In genomic region chr17:77101521-77102410, GRCh38 we compare ENCODE assay signal across 1 cellular context.
A peak's percentile ranks its signal among the peaks of the same experiment; 100 is the strongest.
TF ChIP-seq lines count a peak whose summit lies in the region.

No MANE protein-coding gene starts in this region.

TF ChIP-seq in HepG2, 621 proteins besides CTCF, POLR2A, EP300 and RAD21 (continued from another document and continues in another):
- TF ChIP-seq GPN1 (CRISPR knock-in tag; IDR thresholded peaks at IDR 0.05; ENCODE audit: borderline replicate concordance): no peak
- peak; percentile 24; the same call in 1 of the 2 replicates for TF ChIP-seq FOSL2 (CRISPR knock-in tag; IDR thresholded peaks at IDR 0.05)
- no peak for TF ChIP-seq KLF12 (CRISPR knock-in tag; IDR thresholded peaks at IDR 0.05; ENCODE audit: borderline replicate concordance)
- peak; percentile 25; the same call in 1 of the 2 replicates for TF ChIP-seq KDM6A (CRISPR knock-in tag; IDR thresholded peaks at IDR 0.05; ENCODE audit: low read depth)
- no peak for TF ChIP-seq ZNF83 (CRISPR knock-in tag; IDR thresholded peaks at IDR 0.05; ENCODE audit: borderline replicate concordance)
- TF ChIP-seq JARID2 (CRISPR knock-in tag; IDR thresholded peaks at IDR 0.05; ENCODE audit: insufficient replicate concordance): no peak
- no peak for TF ChIP-seq MTA3 (CRISPR knock-in tag; IDR thresholded peaks at IDR 0.05)
- TF ChIP-seq, protein P1, sequence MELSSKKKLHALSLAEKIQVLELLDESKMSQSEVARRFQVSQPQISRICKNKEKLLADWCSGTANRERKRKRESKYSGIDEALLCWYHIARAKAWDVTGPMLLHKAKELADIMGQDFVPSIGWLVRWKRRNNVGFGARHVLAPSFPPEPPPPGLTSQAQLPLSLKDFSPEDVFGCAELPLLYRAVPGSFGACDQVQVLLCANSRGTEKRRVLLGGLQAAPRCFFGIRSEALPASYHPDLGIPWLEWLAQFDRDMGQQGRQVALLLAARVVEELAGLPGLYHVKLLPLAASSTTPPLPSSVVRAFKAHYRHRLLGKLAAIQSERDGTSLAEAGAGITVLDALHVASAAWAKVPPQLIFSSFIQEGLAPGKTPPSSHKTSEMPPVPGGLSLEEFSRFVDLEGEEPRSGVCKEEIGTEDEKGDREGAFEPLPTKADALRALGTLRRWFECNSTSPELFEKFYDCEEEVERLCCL (CRISPR knock-in tag; IDR thresholded peaks at IDR 0.05; ENCODE audit: borderline replicate concordance): no peak
- peak; percentile 44; the same call in 1 of the 2 replicates for TF ChIP-seq MYC (CRISPR knock-in tag; IDR thresholded peaks at IDR 0.05; ENCODE audit: borderline replicate concordance)
- no peak for TF ChIP-seq AFF4 (CRISPR knock-in tag; IDR thresholded peaks at IDR 0.05)
- TF ChIP-seq, protein P2, sequence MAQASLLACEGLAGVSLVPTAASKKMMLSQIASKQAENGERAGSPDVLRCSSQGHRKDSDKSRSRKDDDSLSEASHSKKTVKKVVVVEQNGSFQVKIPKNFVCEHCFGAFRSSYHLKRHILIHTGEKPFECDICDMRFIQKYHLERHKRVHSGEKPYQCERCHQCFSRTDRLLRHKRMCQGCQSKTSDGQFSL (CRISPR knock-in tag; IDR thresholded peaks at IDR 0.05): no peak
- TF ChIP-seq SUZ12 (IDR thresholded peaks at IDR 0.05; ENCODE audit: low read depth, low read length): no peak
- TF ChIP-seq HOXA7 (CRISPR knock-in tag; IDR thresholded peaks at IDR 0.05): no peak
- TF ChIP-seq KLF9 (CRISPR knock-in tag; IDR thresholded peaks at IDR 0.05; ENCODE audit: low read depth): no peak
- TF ChIP-seq ATF7-NPFF (CRISPR knock-in tag; IDR thresholded peaks at IDR 0.05; ENCODE audit: low read depth): no peak
- no peak for TF ChIP-seq NFRKB (IDR thresholded peaks at IDR 0.05)
- TF ChIP-seq ZNF713 (CRISPR knock-in tag; IDR thresholded peaks at IDR 0.05): no peak
- TF ChIP-seq, protein P3, sequence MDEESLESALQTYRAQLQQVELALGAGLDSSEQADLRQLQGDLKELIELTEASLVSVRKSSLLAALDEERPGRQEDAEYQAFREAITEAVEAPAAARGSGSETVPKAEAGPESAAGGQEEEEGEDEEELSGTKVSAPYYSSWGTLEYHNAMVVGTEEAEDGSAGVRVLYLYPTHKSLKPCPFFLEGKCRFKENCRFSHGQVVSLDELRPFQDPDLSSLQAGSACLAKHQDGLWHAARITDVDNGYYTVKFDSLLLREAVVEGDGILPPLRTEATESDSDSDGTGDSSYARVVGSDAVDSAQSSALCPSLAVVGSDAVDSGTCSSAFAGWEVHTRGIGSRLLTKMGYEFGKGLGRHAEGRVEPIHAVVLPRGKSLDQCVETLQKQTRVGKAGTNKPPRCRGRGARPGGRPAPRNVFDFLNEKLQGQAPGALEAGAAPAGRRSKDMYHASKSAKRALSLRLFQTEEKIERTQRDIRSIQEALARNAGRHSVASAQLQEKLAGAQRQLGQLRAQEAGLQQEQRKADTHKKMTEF (CRISPR knock-in tag; IDR thresholded peaks at IDR 0.05): no peak
- TF ChIP-seq SCMH1 (CRISPR knock-in tag; IDR thresholded peaks at IDR 0.05; ENCODE audit: borderline replicate concordance): no peak
- no peak for TF ChIP-seq TAF15 (IDR thresholded peaks at IDR 0.05; ENCODE audit: low read depth, low read length, poor library complexity, severe bottlenecking)
- no peak for TF ChIP-seq ZNF20 (CRISPR knock-in tag; IDR thresholded peaks at IDR 0.05)
- no peak for TF ChIP-seq ZNF639 (CRISPR knock-in tag; conservative IDR thresholded peaks at IDR 0.05)
- 0 out of 2 replicates have a peak, but pooled peaks have one; percentile 37 for TF ChIP-seq ZFY (CRISPR knock-in tag; IDR thresholded peaks at IDR 0.05)
- no peak for TF ChIP-seq ZSCAN9 (CRISPR knock-in tag; IDR thresholded peaks at IDR 0.05; ENCODE audit: borderline replicate concordance)
- no peak for TF ChIP-seq ZNF674 (CRISPR knock-in tag; IDR thresholded peaks at IDR 0.05; ENCODE audit: low read depth)
- no peak for TF ChIP-seq HNRNPH1 (optimal IDR thresholded peaks at IDR 0.05; ENCODE audit: low read depth, low read length)
- no peak for TF ChIP-seq ZFX (CRISPR knock-in tag; IDR thresholded peaks at IDR 0.05; ENCODE audit: low read depth)
- TF ChIP-seq, protein P4, sequence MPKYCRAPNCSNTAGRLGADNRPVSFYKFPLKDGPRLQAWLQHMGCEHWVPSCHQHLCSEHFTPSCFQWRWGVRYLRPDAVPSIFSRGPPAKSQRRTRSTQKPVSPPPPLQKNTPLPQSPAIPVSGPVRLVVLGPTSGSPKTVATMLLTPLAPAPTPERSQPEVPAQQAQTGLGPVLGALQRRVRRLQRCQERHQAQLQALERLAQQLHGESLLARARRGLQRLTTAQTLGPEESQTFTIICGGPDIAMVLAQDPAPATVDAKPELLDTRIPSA (CRISPR knock-in tag; IDR thresholded peaks at IDR 0.05; ENCODE audit: borderline replicate concordance): no peak
- TF ChIP-seq ZFP90 (CRISPR knock-in tag; IDR thresholded peaks at IDR 0.05; ENCODE audit: borderline replicate concordance): no peak; the same call in 1 of the 2 replicates
- TF ChIP-seq PRPF4 (IDR thresholded peaks at IDR 0.05; ENCODE audit: low read depth, low read length, poor library complexity, severe bottlenecking): no peak
- TF ChIP-seq GFI1 (CRISPR knock-in tag; IDR thresholded peaks at IDR 0.05; ENCODE audit: borderline replicate concordance): no peak
- TF ChIP-seq PAWR (CRISPR knock-in tag; IDR thresholded peaks at IDR 0.05; ENCODE audit: borderline replicate concordance): no peak
- no peak for TF ChIP-seq ZNF138 (CRISPR knock-in tag; IDR thresholded peaks at IDR 0.05; ENCODE audit: low read depth)
- TF ChIP-seq AGO2 (optimal IDR thresholded peaks at IDR 0.05; ENCODE audit: low read depth, low read length): no peak
- no peak for TF ChIP-seq ZBTB39 (CRISPR knock-in tag; IDR thresholded peaks at IDR 0.05)
- TF ChIP-seq MTF2 (CRISPR knock-in tag; IDR thresholded peaks at IDR 0.05; ENCODE audit: borderline replicate concordance): no peak
- no peak for TF ChIP-seq MXD4 (CRISPR knock-in tag; IDR thresholded peaks at IDR 0.05)
- TF ChIP-seq FOXP1 (IDR thresholded peaks at IDR 0.05): no peak
- peak; percentile 39; the same call in 1 of the 2 replicates for TF ChIP-seq FOXP1 (CRISPR knock-in tag; IDR thresholded peaks at IDR 0.05)
- TF ChIP-seq TBX2 (CRISPR knock-in tag; IDR thresholded peaks at IDR 0.05; ENCODE audit: borderline replicate concordance): no peak; the same call in 1 of the 2 replicates
- no peak for TF ChIP-seq HES4 (CRISPR knock-in tag; IDR thresholded peaks at IDR 0.05; ENCODE audit: borderline replicate concordance)
- TF ChIP-seq RNF219 (CRISPR knock-in tag; IDR thresholded peaks at IDR 0.05): no peak
- no peak for TF ChIP-seq YY1 (IDR thresholded peaks at IDR 0.05; ENCODE audit: insufficient read depth, insufficient replicate concordance, low read depth, low read length)
- TF ChIP-seq ZNF143 (CRISPR knock-in tag; IDR thresholded peaks at IDR 0.05): no peak
- TF ChIP-seq, protein P5, sequence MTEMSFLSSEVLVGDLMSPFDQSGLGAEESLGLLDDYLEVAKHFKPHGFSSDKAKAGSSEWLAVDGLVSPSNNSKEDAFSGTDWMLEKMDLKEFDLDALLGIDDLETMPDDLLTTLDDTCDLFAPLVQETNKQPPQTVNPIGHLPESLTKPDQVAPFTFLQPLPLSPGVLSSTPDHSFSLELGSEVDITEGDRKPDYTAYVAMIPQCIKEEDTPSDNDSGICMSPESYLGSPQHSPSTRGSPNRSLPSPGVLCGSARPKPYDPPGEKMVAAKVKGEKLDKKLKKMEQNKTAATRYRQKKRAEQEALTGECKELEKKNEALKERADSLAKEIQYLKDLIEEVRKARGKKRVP (CRISPR knock-in tag; IDR thresholded peaks at IDR 0.05): no peak
- no peak for TF ChIP-seq SALL2 (CRISPR knock-in tag; IDR thresholded peaks at IDR 0.05)
- 0 out of 2 replicates have a peak, but pooled peaks have one; percentile 44 for TF ChIP-seq REPIN1 (CRISPR knock-in tag; IDR thresholded peaks at IDR 0.05; ENCODE audit: borderline replicate concordance, low read depth)
- no peak for TF ChIP-seq ZNF709 (CRISPR knock-in tag; IDR thresholded peaks at IDR 0.05)
- no peak for TF ChIP-seq DPF2 (CRISPR knock-in tag; IDR thresholded peaks at IDR 0.05; ENCODE audit: borderline replicate concordance, low read depth)
- peak; percentile 42; the same call in 1 of the 2 replicates for TF ChIP-seq POGZ (CRISPR knock-in tag; IDR thresholded peaks at IDR 0.05)
- TF ChIP-seq CEBPG (CRISPR knock-in tag; IDR thresholded peaks at IDR 0.05): 0 out of 2 replicates have a peak, but pooled peaks have one; percentile 3
- no peak for TF ChIP-seq FOXJ3 (CRISPR knock-in tag; IDR thresholded peaks at IDR 0.05; ENCODE audit: borderline replicate concordance)
- 0 out of 2 replicates have a peak, but pooled peaks have one; percentile 29 for TF ChIP-seq SIN3A (IDR thresholded peaks at IDR 0.05; ENCODE audit: borderline replicate concordance, low read depth, low read length)
- no peak for TF ChIP-seq CCAR2 (optimal IDR thresholded peaks at IDR 0.05; ENCODE audit: low read depth, low read length)
- peak; percentile 75; the same call in 1 of the 2 replicates for TF ChIP-seq KDM4B (CRISPR knock-in tag; IDR thresholded peaks at IDR 0.05)
- no peak for TF ChIP-seq ZKSCAN5 (CRISPR knock-in tag; IDR thresholded peaks at IDR 0.05)
- no peak for TF ChIP-seq ZMYM2 (CRISPR knock-in tag; IDR thresholded peaks at IDR 0.05)
- no peak for TF ChIP-seq TRIM24 (CRISPR knock-in tag; IDR thresholded peaks at IDR 0.05)
- TF ChIP-seq, protein P6, sequence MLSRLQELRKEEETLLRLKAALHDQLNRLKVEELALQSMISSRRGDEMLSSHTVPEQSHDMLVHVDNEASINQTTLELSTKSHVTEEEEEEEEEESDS (CRISPR knock-in tag; IDR thresholded peaks at IDR 0.05; ENCODE audit: borderline replicate concordance): 0 out of 2 replicates have a peak, but pooled peaks have one; percentile 31
- no peak for TF ChIP-seq ZNF230 (CRISPR knock-in tag; IDR thresholded peaks at IDR 0.05)
- TF ChIP-seq SOX6 (IDR thresholded peaks at IDR 0.05): no peak
- no peak for TF ChIP-seq SOX6 (CRISPR knock-in tag; IDR thresholded peaks at IDR 0.05)
- TF ChIP-seq ZNF703 (CRISPR knock-in tag; IDR thresholded peaks at IDR 0.05; ENCODE audit: borderline replicate concordance): no peak
